21 cellular contexts compared by ENCODE assay signal in genomic region chr3:78822741-78823140, GRCh38.
DNase-seq lines count a peak whose midpoint lies in the region; ATAC-seq, FAIRE-seq and TF ChIP-seq lines count a peak whose summit lies in the region.
"Had no signal": no experiment of that assay in that cellular context is flagged by ENCODE, and none has a peak within 500 bp of the region (broad histone marks: within the 10 kb centered on the region; RNA-seq: fewer than 3 reads in every experiment).

No MANE protein-coding gene starts in this region.

- TF ChIP-seq CTCF in Calu3 (IDR thresholded peaks at IDR 0.05; ENCODE audit: unreplicated experiment) (no peak), HepG2 (CRISPR knock-in tag; IDR thresholded peaks at IDR 0.05) (no peak), mesothelial cell of epicardium (IDR thresholded peaks at IDR 0.05; ENCODE audit: unreplicated experiment) (no peak)

- H3K4me2 ChIP-seq in HepG2 (ENCODE audit: low read depth, low read length): no peak overlapping the region

- H2AFZ ChIP-seq in HepG2 (ENCODE audit: low read length): no peak overlapping the region

- H4K20me1 ChIP-seq in HepG2 (ENCODE audit: insufficient read depth, low read length): no peaks in the 10 kb centered on the region

- H3K9ac ChIP-seq in HepG2 (ENCODE audit: insufficient read depth, low read depth, low read length): no peak overlapping the region

- H3K79me2 ChIP-seq in HepG2 (ENCODE audit: insufficient read depth, low read length): peaks cover 29% of the 10 kb centered on the region

- CTCF ChIA-PET in Calu3 (lab: Charles Lee) (no interaction called here), HepG2 (lab: Yijun Ruan, JAX; ENCODE audit: low intra/inter-chr PET ratio, low total read pairs) (no interaction called here)

- BruUV-seq in Calu3 (replicated peaks; lab: Mats Ljungman, UMichigan): no TSS peak
- no TSS peak for BruUV-seq in HepG2 (replicated peaks; lab: Mats Ljungman, UMichigan)

- H3K27ac Mint-ChIP-seq in Calu3 (ENCODE audit: unreplicated experiment): peak overlapping the region; percentile 78
- H3K27ac Mint-ChIP-seq in mesothelial cell of epicardium: no peak overlapping the region
- H3K27ac Mint-ChIP-seq: B cell; CD4-positive, alpha-beta T cell had no signal

- no peak for TF ChIP-seq EP300 in HepG2 (IDR thresholded peaks at IDR 0.05; ENCODE audit: low read depth in 2 of 2, low read length in 2 of 2)
- no peak for TF ChIP-seq EP300 in HepG2 (CRISPR knock-in tag; IDR thresholded peaks at IDR 0.05; ENCODE audit: borderline replicate concordance)

- H3K9me3 Mint-ChIP-seq in Calu3 (ENCODE audit: low read depth, unreplicated experiment) (peaks cover 3% of the 10 kb centered on the region), mesothelial cell of epicardium (peaks cover 9% of the 10 kb centered on the region)

- peaks cover 3 to 6% of the 10 kb centered on the region in 2 experiments; a peak in 2 of 5 replicates for H3K36me3 ChIP-seq in HepG2 (replicated peaks in 1 of 2; ENCODE audit: control insufficient read depth in 1 of 2, insufficient read depth in 2 of 2, low read length in 2 of 2)
- H3K36me3 ChIP-seq: HAP-1 had no signal

- H3K4me1 ChIP-seq in HepG2 (ENCODE audit: insufficient read depth, low read length): peaks cover 40% of the 10 kb centered on the region

- POLR2A ChIA-PET in HepG2 (lab: Yijun Ruan, JAX): no interaction called here

- no peak for TF ChIP-seq RAD21 in HepG2 (CRISPR knock-in tag; IDR thresholded peaks at IDR 0.05)

- FAIRE-seq in frontal cortex (lab: Jason Lieb, UNC): peak; percentile 24
- FAIRE-seq in HepG2 (lab: Jason Lieb, UNC): no peak
- FAIRE-seq: G401.6, GM12891, GM19239, H1, HTR-8/SVneo had no signal

- DNase-seq in Right ventricle myocardium inferior (ENCODE audit: missing footprints): no peak
- no peak for DNase-seq in cardiac septum (ENCODE audit: low spot score)
- no peak for DNase-seq in Calu3
- no peak for DNase-seq in frontal cortex (ENCODE audit: low spot score in 2 of 2)
- DNase-seq in HepG2 (ENCODE audit: low spot score): no peak
- DNase-seq in SKM-1 (lab: John Stamatoyannopoulos, UW; ENCODE audit: unreplicated experiment): no peak
- DNase-seq in mesothelial cell of epicardium (ENCODE audit: low spot score in 2 of 2, unreplicated experiment in 2 of 2): no peak
- DNase-seq: 8988T; C1 segment of cervical spinal cord; CD4-positive, alpha-beta T cell; DMS153; DMS79 treated with DMSO at 0.1 percent for 48 hours; EL had no signal

- intact Hi-C loops in Right ventricle myocardium inferior (cut with DNase I): no loop called here
- intact Hi-C loops in cardiac septum (cut with DNase I): no loop called here
- intact Hi-C loops in Calu3 (cut with micrococcal nuclease; ENCODE audit: unreplicated experiment): no loop called here
- intact Hi-C loops in HepG2 (cut with micrococcal nuclease; ENCODE audit: unreplicated experiment): no loop called here

- H3K27ac ChIP-seq in HepG2 (ENCODE audit: extremely low read length, insufficient read depth, low read length): no peak overlapping the region

- no peaks in the 10 kb centered on the region for H3K27me3 Mint-ChIP-seq in Calu3 (ENCODE audit: unreplicated experiment)
- no peaks in the 10 kb centered on the region for H3K27me3 Mint-ChIP-seq in mesothelial cell of epicardium (ENCODE audit: low read depth)
- H3K27me3 Mint-ChIP-seq: B cell; CD4-positive, alpha-beta T cell had no signal

- no peaks in the 10 kb centered on the region for H3K9me3 ChIP-seq in HepG2 (ENCODE audit: low read length)
- H3K9me3 ChIP-seq: HAP-1 had no signal

- ATAC-seq in Right ventricle myocardium inferior: peak; percentile 23
- peak; percentile 56 for ATAC-seq in SK-N-SH treated with all-trans-retinoic acid at 6 μM for 48 hours
- ATAC-seq in HepG2: no peak

- in situ Hi-C loops in HepG2 (cut with HindIII; ENCODE audit: extremely low pct_ligation_motif_present, low pct_unique_long_range_greater_than_20kb): no loop called here

- no peak overlapping the region for H3K4me3 Mint-ChIP-seq in Calu3 (ENCODE audit: low read depth, unreplicated experiment)
- H3K4me3 Mint-ChIP-seq in mesothelial cell of epicardium: no peak overlapping the region
- H3K4me3 Mint-ChIP-seq: B cell; CD4-positive, alpha-beta T cell had no signal

- no peak overlapping the region for H3K4me3 ChIP-seq in HepG2 (replicated peaks in 1 of 3; ENCODE audit: insufficient read depth in 1 of 3, low read depth in 2 of 3, low read length in 3 of 3)
- H3K4me3 ChIP-seq: HAP-1 had no signal

- no peaks in the 10 kb centered on the region for H3K27me3 ChIP-seq in HepG2 (ENCODE audit: control insufficient read depth in 1 of 2, insufficient read depth in 2 of 2, low read length in 2 of 2)

- TF ChIP-seq POLR2A in HepG2 (IDR thresholded peaks at IDR 0.05; ENCODE audit: insufficient read depth in 1 of 2, low read depth in 2 of 2, low read length in 2 of 2): no peak

- H3K4me1 Mint-ChIP-seq in Calu3 (ENCODE audit: low read depth, unreplicated experiment) (peaks cover 29% of the 10 kb centered on the region), mesothelial cell of epicardium (peaks cover 50% of the 10 kb centered on the region)
- H3K4me1 Mint-ChIP-seq: B cell had no signal

- no peaks in the 10 kb centered on the region for H3K36me3 Mint-ChIP-seq in Calu3 (ENCODE audit: insufficient read depth, unreplicated experiment)
- H3K36me3 Mint-ChIP-seq in mesothelial cell of epicardium: peaks cover 17% of the 10 kb centered on the region

TF ChIP-seq in SK-N-SH treated with all-trans-retinoic acid at 6 μM for 48 hours, 23 proteins besides CTCF, POLR2A, EP300 and RAD21 (continues in another document):
- TF ChIP-seq TOX (CRISPR knock-in tag; IDR thresholded peaks at IDR 0.05; ENCODE audit: borderline replicate concordance) (peak; percentile 88), RARB (CRISPR knock-in tag; IDR thresholded peaks at IDR 0.05) (peak; percentile 17; the same call in 1 of the 2 replicates), ISL1 (CRISPR knock-in tag; IDR thresholded peaks at IDR 0.05) (peak; percentile 63), ZC3H10 (CRISPR knock-in tag; IDR thresholded peaks at IDR 0.05) (0 out of 2 replicates have a peak, but pooled peaks have one; percentile 56), ZFP30 (CRISPR knock-in tag; IDR thresholded peaks at IDR 0.05) (peak; percentile 66)
- TF ChIP-seq, protein P1, sequence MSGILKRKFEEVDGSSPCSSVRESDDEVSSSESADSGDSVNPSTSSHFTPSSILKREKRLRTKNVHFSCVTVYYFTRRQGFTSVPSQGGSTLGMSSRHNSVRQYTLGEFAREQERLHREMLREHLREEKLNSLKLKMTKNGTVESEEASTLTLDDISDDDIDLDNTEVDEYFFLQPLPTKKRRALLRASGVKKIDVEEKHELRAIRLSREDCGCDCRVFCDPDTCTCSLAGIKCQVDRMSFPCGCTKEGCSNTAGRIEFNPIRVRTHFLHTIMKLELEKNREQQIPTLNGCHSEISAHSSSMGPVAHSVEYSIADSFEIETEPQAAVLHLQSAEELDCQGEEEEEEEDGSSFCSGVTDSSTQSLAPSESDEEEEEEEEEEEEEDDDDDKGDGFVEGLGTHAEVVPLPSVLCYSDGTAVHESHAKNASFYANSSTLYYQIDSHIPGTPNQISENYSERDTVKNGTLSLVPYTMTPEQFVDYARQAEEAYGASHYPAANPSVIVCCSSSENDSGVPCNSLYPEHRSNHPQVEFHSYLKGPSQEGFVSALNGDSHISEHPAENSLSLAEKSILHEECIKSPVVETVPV (CRISPR knock-in tag; IDR thresholded peaks at IDR 0.05): no peak

TF ChIP-seq in HepG2, 621 proteins besides CTCF, POLR2A, EP300 and RAD21:
- no peak for TF ChIP-seq ZNF383 (CRISPR knock-in tag; IDR thresholded peaks at IDR 0.05; ENCODE audit: borderline replicate concordance)
- no peak for TF ChIP-seq ZNF768 (CRISPR knock-in tag; IDR thresholded peaks at IDR 0.05)
- no peak for TF ChIP-seq ZFX (CRISPR knock-in tag; IDR thresholded peaks at IDR 0.05; ENCODE audit: low read depth)
- no peak for TF ChIP-seq CBX5 (CRISPR knock-in tag; IDR thresholded peaks at IDR 0.05; ENCODE audit: borderline replicate concordance)
- TF ChIP-seq SP4 (CRISPR knock-in tag; IDR thresholded peaks at IDR 0.05): no peak
- TF ChIP-seq NR3C1 (CRISPR knock-in tag; IDR thresholded peaks at IDR 0.05): no peak
- no peak for TF ChIP-seq FOXO1 (CRISPR knock-in tag; IDR thresholded peaks at IDR 0.05)
- no peak for TF ChIP-seq MED1 (CRISPR knock-in tag; IDR thresholded peaks at IDR 0.05)
- TF ChIP-seq ZBTB20 (CRISPR knock-in tag; IDR thresholded peaks at IDR 0.05; ENCODE audit: borderline replicate concordance, low read depth): no peak
- TF ChIP-seq ZZZ3 (CRISPR knock-in tag; IDR thresholded peaks at IDR 0.05; ENCODE audit: borderline replicate concordance): no peak
- TF ChIP-seq ZMYM2 (CRISPR knock-in tag; IDR thresholded peaks at IDR 0.05): no peak
- no peak for TF ChIP-seq ZNF687 (CRISPR knock-in tag; IDR thresholded peaks at IDR 0.05)
- TF ChIP-seq SKI (IDR thresholded peaks at IDR 0.05; ENCODE audit: partially characterized antibody): no peak
- TF ChIP-seq ELF1 (CRISPR knock-in tag; IDR thresholded peaks at IDR 0.05): no peak
